In the genomic region with DNA sequence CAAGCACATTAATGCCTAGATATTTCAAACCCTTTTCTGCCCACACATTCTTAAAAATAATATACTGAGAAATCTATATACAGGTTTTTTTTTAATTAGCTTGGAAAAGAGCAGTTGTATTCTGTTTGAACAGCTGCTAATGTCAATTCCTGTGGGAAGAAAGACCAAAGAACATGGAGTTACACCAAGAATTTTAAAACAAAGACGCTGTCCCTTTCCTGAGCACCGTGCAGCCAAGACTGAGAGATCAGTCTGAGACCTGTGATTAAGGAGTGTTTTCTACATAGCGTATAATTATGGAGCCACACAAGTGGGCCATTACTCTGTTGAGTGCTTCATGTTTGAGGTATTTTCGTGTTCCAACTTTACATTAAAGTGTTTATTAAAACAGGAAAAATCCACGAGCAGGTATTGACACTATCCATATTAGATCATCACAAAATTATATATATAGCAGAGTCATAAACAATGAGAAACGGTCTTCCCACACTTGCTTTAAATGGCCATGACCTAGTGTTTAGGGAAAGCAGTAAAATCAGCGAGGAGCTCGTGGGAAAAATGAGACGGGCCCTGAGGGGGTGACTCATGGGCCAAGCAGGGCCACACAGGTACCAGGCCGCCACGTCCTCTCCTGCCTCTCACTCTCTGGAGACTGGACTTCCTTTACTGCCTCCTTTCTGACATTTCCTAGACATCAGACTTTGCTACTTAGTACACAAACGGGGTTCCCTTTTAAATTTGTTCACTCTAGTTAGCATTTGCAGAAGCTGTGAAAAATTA, we compare ENCODE assay signal across 11 cellular contexts.
DNase-seq lines count a peak whose midpoint lies in the region; ATAC-seq and TF ChIP-seq lines count a peak whose summit lies in the region.
"Had no signal": no experiment of that assay in that cellular context is flagged by ENCODE, and none has a peak within 500 bp of the region (broad histone marks: within the 10 kb centered on the region; RNA-seq: fewer than 3 reads in every experiment).

No MANE protein-coding gene starts in this region.

- intact Hi-C loops in OCI-LY7 (cut with micrococcal nuclease; ENCODE audit: unreplicated experiment) (no loop called here), ovary (cut with DNase I) (no loop called here)

- WGBS in ovary, 3 donors, result 30 to 42% (median 38%) methylated on average over 12 of the region's 12 CpGs

- DNase-seq in DMS79 treated with DMSO at 0.1 percent for 48 hours (lab: John Stamatoyannopoulos, UW), result peak; percentile 75
- DNase-seq in NCI-H69 (lab: John Stamatoyannopoulos, UW), result peak; percentile 91
- peak; percentile 67 for DNase-seq in epithelial cell of esophagus (ENCODE audit: low read depth)
- DNase-seq in neural crest cell (ENCODE audit: low read depth, low spot score), result no peak
- DNase-seq in effector memory CD8-positive, alpha-beta T cell, result no peak
- no peak for DNase-seq in OCI-LY7 (ENCODE audit: low spot score)
- DNase-seq in ovary, result no peak
- DNase-seq in GM19240 (ENCODE audit: insufficient read length, low spot score), result no peak
- DNase-seq: sigmoid colon had no signal

- no TSS peak for BruUV-seq in OCI-LY7 (replicated peaks; lab: Mats Ljungman, UMichigan)

- H3K27ac ChIP-seq in OCI-LY7 (ENCODE audit: low read depth, low read length, poor library complexity, severe bottlenecking) (no peak overlapping the region), ovary (no peak overlapping the region)
- H3K27ac ChIP-seq: breast epithelium had no signal

- no peaks in the 10 kb centered on the region for H3K27me3 Mint-ChIP-seq in neural crest cell (ENCODE audit: low read depth)
- peaks cover 0 to 12% of the 10 kb centered on the region in 2 donors for H3K27me3 Mint-ChIP-seq in effector memory CD8-positive, alpha-beta T cell

- H3K9me3 ChIP-seq in OCI-LY7 (ENCODE audit: low read length), result no peaks in the 10 kb centered on the region
- H3K9me3 ChIP-seq in ovary, result no peaks in the 10 kb centered on the region
- H3K9me3 ChIP-seq: BE2C, breast epithelium, sigmoid colon had no signal

- H3K27me3 ChIP-seq in ovary, result no peaks in the 10 kb centered on the region
- H3K27me3 ChIP-seq: BE2C, breast epithelium, sigmoid colon had no signal

- peak overlapping the region; percentile 88 for H3K27ac Mint-ChIP-seq in neural crest cell (ENCODE audit: unreplicated experiment)
- no peak overlapping the region for H3K27ac Mint-ChIP-seq in effector memory CD8-positive, alpha-beta T cell

- no peaks in the 10 kb centered on the region for H3K9me3 Mint-ChIP-seq in neural crest cell
- no peaks in the 10 kb centered on the region for H3K9me3 Mint-ChIP-seq in effector memory CD8-positive, alpha-beta T cell

- H3K4me1 Mint-ChIP-seq in neural crest cell, result peaks cover 53% of the 10 kb centered on the region
- H3K4me1 Mint-ChIP-seq in effector memory CD8-positive, alpha-beta T cell (ENCODE audit: low read depth in 2 of 2), result no peaks in the 10 kb centered on the region

- TF ChIP-seq POLR2A in ovary (IDR thresholded peaks at IDR 0.05), result no peak

- no peak for TF ChIP-seq CTCF in epithelial cell of esophagus (IDR thresholded peaks at IDR 0.05; ENCODE audit: insufficient read depth, low read depth, low read length, missing control alignments)
- TF ChIP-seq CTCF in neural crest cell (conservative IDR thresholded peaks at IDR 0.05), result no peak
- TF ChIP-seq CTCF in OCI-LY7 (conservative IDR thresholded peaks at IDR 0.05; ENCODE audit: low read length), result no peak
- no peak for TF ChIP-seq CTCF in ovary (IDR thresholded peaks at IDR 0.05)

- no peaks in the 10 kb centered on the region for H3K36me3 ChIP-seq in OCI-LY7 (ENCODE audit: insufficient read depth, low read length)
- no peaks in the 10 kb centered on the region for H3K36me3 ChIP-seq in ovary
- H3K36me3 ChIP-seq: BE2C, breast epithelium had no signal

- POLR2A ChIA-PET in OCI-LY7 (lab: Charles Lee), result interaction anchor here (0.5 kb wide), 1 partner anchor 51 kb away, joined by 3 read pairs; no protein-coding TSS in a partner anchor

- no peaks in the 10 kb centered on the region for H3K4me1 ChIP-seq in OCI-LY7 (ENCODE audit: insufficient read depth, low read length, poor library complexity, severe bottlenecking)
- H3K4me1 ChIP-seq in ovary (ENCODE audit: insufficient read depth), result peaks cover 17% of the 10 kb centered on the region
- H3K4me1 ChIP-seq: breast epithelium had no signal

- no peak overlapping the region for H2AFZ ChIP-seq in OCI-LY7 (ENCODE audit: low read length)

- H3K4me2 ChIP-seq in OCI-LY7 (ENCODE audit: low read length), result no peak overlapping the region

- no peak for ATAC-seq in effector memory CD8-positive, alpha-beta T cell (replicated peaks)

- CTCF ChIA-PET in OCI-LY7 (lab: Charles Lee; ENCODE audit: unreplicated experiment), result no interaction called here

- H3K4me3 ChIP-seq in epithelial cell of esophagus (ENCODE audit: low read length) (no peak overlapping the region), OCI-LY7 (ENCODE audit: low read depth, low read length, poor library complexity, severe bottlenecking) (no peak overlapping the region), ovary (no peak overlapping the region)
- H3K4me3 ChIP-seq: breast epithelium, sigmoid colon had no signal

- TF ChIP-seq EP300 in ovary (IDR thresholded peaks at IDR 0.05), result no peak

- H3K36me3 Mint-ChIP-seq in neural crest cell (ENCODE audit: low read depth), result peaks cover 20% of the 10 kb centered on the region
- no peaks in the 10 kb centered on the region for H3K36me3 Mint-ChIP-seq in effector memory CD8-positive, alpha-beta T cell (ENCODE audit: insufficient read depth)

- H3K9me2 ChIP-seq in OCI-LY7 (ENCODE audit: insufficient read depth, low read length), result no peaks in the 10 kb centered on the region

- no peaks in the 10 kb centered on the region for H4K20me1 ChIP-seq in OCI-LY7 (ENCODE audit: insufficient read depth, low read length)

- H3K4me3 Mint-ChIP-seq in neural crest cell, result no peak overlapping the region
- no peak overlapping the region for H3K4me3 Mint-ChIP-seq in effector memory CD8-positive, alpha-beta T cell

- no peaks in the 10 kb centered on the region for H3K79me2 ChIP-seq in OCI-LY7 (ENCODE audit: insufficient read depth, low read depth, low read length)

Comparison
In these comparisons a context has a peak if more than half of its experiments do, and no peak if none do; other contexts are left out.
1. DNase-seq: peak in DMS79 treated with DMSO at 0.1 percent for 48 hours (single experiment), NCI-H69 (single experiment) and epithelial cell of esophagus (single experiment); none in neural crest cell (single experiment), effector memory CD8-positive, alpha-beta T cell (0 of 3), OCI-LY7 (single experiment), ovary (0 of 5) and GM19240 (single experiment).